24 cellular contexts compared by ENCODE assay signal in genomic region chr1:100261686-100262085, GRCh38. TPM values are rescaled to one million over a fixed set of nuclear protein-coding genes. Genes with fewer than 3 reads are reported as not detected.
DNase-seq lines count a peak whose midpoint lies in the region; ATAC-seq, FAIRE-seq and TF ChIP-seq lines count a peak whose summit lies in the region.
"Had no signal": no experiment of that assay in that cellular context is flagged by ENCODE, and none has a peak within 500 bp of the region (broad histone marks: within the 10 kb centered on the region; RNA-seq: fewer than 3 reads in every experiment).

No MANE protein-coding gene starts in this region.

- H3K36me3 ChIP-seq in HepG2 (replicated peaks in 1 of 2; ENCODE audit: control insufficient read depth in 1 of 2, insufficient read depth in 2 of 2, low read length in 2 of 2) (no peaks in the 10 kb centered on the region), right lobe of liver (no peaks in the 10 kb centered on the region), K562 (ENCODE audit: control insufficient read depth, insufficient read depth, low read length) (peaks cover 8% of the 10 kb centered on the region; the same call in 2 of the 3 replicates), suprapubic skin (no peaks in the 10 kb centered on the region)
- H3K36me3 ChIP-seq: BE2C had no signal

- BruUV-seq in HepG2 (replicated peaks; lab: Mats Ljungman, UMichigan) (no TSS peak), K562 (replicated peaks; lab: Mats Ljungman, UMichigan) (no TSS peak)

- FAIRE-seq in HepG2 (lab: Jason Lieb, UNC): no peak
- FAIRE-seq in K562 (lab: Jason Lieb, UNC): no peak
- FAIRE-seq: GM12878, GM12892, GM18507 had no signal

- TF ChIP-seq CTCF in HepG2 (CRISPR knock-in tag; IDR thresholded peaks at IDR 0.05) (no peak), right lobe of liver (IDR thresholded peaks at IDR 0.05) (no peak), K562 (IDR thresholded peaks at IDR 0.05 in 2 of 3, conservative IDR thresholded peaks at IDR 0.05 in 1 of 3; ENCODE audit: insufficient read depth in 2 of 3, low read depth in 1 of 3, low read length in 3 of 3) (no peak), suprapubic skin (IDR thresholded peaks at IDR 0.05) (no peak)

- in situ Hi-C loops in HepG2 (cut with HindIII; ENCODE audit: extremely low pct_ligation_motif_present, low pct_unique_long_range_greater_than_20kb) (loop anchor here (10.0 kb wide), 1 partner anchor 193 kb away; no protein-coding TSS in a partner anchor), K562 (cut with MboI) (no loop called here)

- H3K9me3 ChIP-seq in HepG2 (ENCODE audit: low read length) (no peaks in the 10 kb centered on the region), right lobe of liver (no peaks in the 10 kb centered on the region), K562 (replicated peaks; ENCODE audit: control insufficient read depth, insufficient read depth, low read depth, low read length) (peaks cover 11% of the 10 kb centered on the region), suprapubic skin (no peaks in the 10 kb centered on the region)
- H3K9me3 ChIP-seq: BE2C had no signal

- POLR2A ChIA-PET in HepG2 (lab: Yijun Ruan, JAX) (no interaction called here), K562 (lab: Yijun Ruan, JAX) (interaction anchor here (0.6 kb wide), 1 partner anchor 8 kb away, joined by 4 read pairs; no protein-coding TSS in a partner anchor)

- H3K9me1 ChIP-seq in K562 (ENCODE audit: control insufficient read depth, insufficient read depth, low read length): no peaks in the 10 kb centered on the region

- no peaks in the 10 kb centered on the region; a peak in 1 of 5 replicates for H3K27me3 ChIP-seq in HepG2 (ENCODE audit: control insufficient read depth in 1 of 2, insufficient read depth in 2 of 2, low read length in 2 of 2)
- no peaks in the 10 kb centered on the region for H3K27me3 ChIP-seq in right lobe of liver
- H3K27me3 ChIP-seq in K562 (ENCODE audit: control insufficient read depth in 2 of 2, insufficient read depth in 2 of 2, low read length in 2 of 2): no peaks in the 10 kb centered on the region; a peak in 1 of 5 replicates
- H3K27me3 ChIP-seq in suprapubic skin: no peaks in the 10 kb centered on the region
- H3K27me3 ChIP-seq: BE2C, BLaER1 had no signal

- DNase-seq in HepG2 (ENCODE audit: low spot score): no peak
- DNase-seq in right lobe of liver: no peak
- DNase-seq in K562 (ENCODE audit: extremely low read depth in 1 of 4, low spot score in 3 of 4): no peak
- DNase-seq in suprapubic skin (ENCODE audit: low spot score in 2 of 2): no peak
- DNase-seq in NCI-H748 treated with DMSO at 0.1 percent for 48 hours (lab: John Stamatoyannopoulos, UW): no peak
- DNase-seq: ACHN; BE2C; C1 segment of cervical spinal cord; CD4-positive, alpha-beta memory T cell; CD4-positive, CD25-positive, alpha-beta regulatory T cell; CD8-positive, alpha-beta memory T cell; COR-L47; DMS 273 treated with DMSO at 0.1 percent for 48 hours; DMS153; DMS53; DMS79; DND-41; EL; GDM1 had no signal

- H3K9ac ChIP-seq in HepG2 (ENCODE audit: insufficient read depth, low read depth, low read length) (no peak overlapping the region), K562 (ENCODE audit: insufficient read depth in 1 of 2, low read depth in 2 of 2, low read length in 2 of 2) (no peak overlapping the region)
- H3K9ac ChIP-seq: BLaER1 had no signal

- no peak overlapping the region for H3K4me3 ChIP-seq in HepG2 (replicated peaks in 1 of 3; ENCODE audit: insufficient read depth in 1 of 3, low read depth in 2 of 3, low read length in 3 of 3)
- H3K4me3 ChIP-seq in right lobe of liver: no peak overlapping the region
- H3K4me3 ChIP-seq in K562: no peak overlapping the region
- H3K4me3 ChIP-seq in suprapubic skin: no peak overlapping the region
- H3K4me3 ChIP-seq: BLaER1, GM12878 had no signal

- no peak overlapping the region for H2AFZ ChIP-seq in HepG2 (ENCODE audit: low read length)
- no peak overlapping the region for H2AFZ ChIP-seq in K562 (ENCODE audit: low read depth, low read length)

- ATAC-seq in HepG2 (no peak), right lobe of liver (no peak), K562 (no peak)
- ATAC-seq: GM12878 had no signal

- H3K4me1 ChIP-seq in HepG2 (ENCODE audit: insufficient read depth, low read length): peaks cover 13% of the 10 kb centered on the region
- no peaks in the 10 kb centered on the region for H3K4me1 ChIP-seq in right lobe of liver
- peaks cover 0 to 6% of the 10 kb centered on the region in 2 experiments; a peak in 2 of 5 replicates for H3K4me1 ChIP-seq in K562 (replicated peaks in 1 of 2; ENCODE audit: control insufficient read depth in 2 of 2, insufficient read depth in 2 of 2, low read length in 2 of 2)
- peaks cover 9% of the 10 kb centered on the region for H3K4me1 ChIP-seq in suprapubic skin
- H3K4me1 ChIP-seq: BE2C had no signal

- no peak for TF ChIP-seq EP300 in HepG2 (IDR thresholded peaks at IDR 0.05; ENCODE audit: low read depth in 2 of 2, low read length in 2 of 2)
- TF ChIP-seq EP300 in HepG2 (CRISPR knock-in tag; IDR thresholded peaks at IDR 0.05; ENCODE audit: borderline replicate concordance): no peak
- no peak for TF ChIP-seq EP300 in K562 (IDR thresholded peaks at IDR 0.05; ENCODE audit: low read length)
- no peak for TF ChIP-seq EP300 in suprapubic skin (IDR thresholded peaks at IDR 0.05)

- H3K27ac ChIP-seq in HepG2 (ENCODE audit: extremely low read length, insufficient read depth, low read length): no peak overlapping the region
- no peak overlapping the region for H3K27ac ChIP-seq in right lobe of liver
- no peak overlapping the region for H3K27ac ChIP-seq in K562 (ENCODE audit: extremely low read depth, low read depth, low read length)
- no peak overlapping the region for H3K27ac ChIP-seq in suprapubic skin
- H3K27ac ChIP-seq: 22Rv1, BLaER1 had no signal

- H4K20me1 ChIP-seq in HepG2 (ENCODE audit: insufficient read depth, low read length): no peaks in the 10 kb centered on the region
- no peaks in the 10 kb centered on the region for H4K20me1 ChIP-seq in K562 (replicated peaks; ENCODE audit: control insufficient read depth, insufficient read depth, low read length)
- H4K20me1 ChIP-seq: BLaER1 had no signal

- intact Hi-C loops in HepG2 (cut with micrococcal nuclease; ENCODE audit: unreplicated experiment): no loop called here
- intact Hi-C loops in right lobe of liver (cut with DNase I): no loop called here
- intact Hi-C loops in K562 (cut with micrococcal nuclease): loop anchor here (10.0 kb wide), 1 partner anchor 217 kb away; no protein-coding TSS in a partner anchor

- TF ChIP-seq RAD21 in HepG2 (CRISPR knock-in tag; IDR thresholded peaks at IDR 0.05): no peak
- TF ChIP-seq RAD21 in K562 (CRISPR knock-in tag; conservative IDR thresholded peaks at IDR 0.05 in 1 of 2, IDR thresholded peaks at IDR 0.05 in 1 of 2): no peak

- CTCF ChIA-PET in HepG2 (lab: Yijun Ruan, JAX; ENCODE audit: low intra/inter-chr PET ratio, low total read pairs) (no interaction called here), K562 (lab: Yijun Ruan, JAX; ENCODE audit: low intra/inter-chr PET ratio) (no interaction called here)

- H3K4me2 ChIP-seq in HepG2 (ENCODE audit: low read depth, low read length) (no peak overlapping the region), K562 (ENCODE audit: insufficient read depth, low read length) (no peak overlapping the region)
- H3K4me2 ChIP-seq: BLaER1 had no signal

- H3K79me2 ChIP-seq in HepG2 (ENCODE audit: insufficient read depth, low read length): peaks cover 8% of the 10 kb centered on the region
- H3K79me2 ChIP-seq in K562 (ENCODE audit: control insufficient read depth, insufficient read depth, low read length): peaks cover 20% of the 10 kb centered on the region

- no peak for TF ChIP-seq POLR2A in HepG2 (IDR thresholded peaks at IDR 0.05; ENCODE audit: insufficient read depth in 1 of 2, low read depth in 2 of 2, low read length in 2 of 2)
- TF ChIP-seq POLR2A in right lobe of liver (IDR thresholded peaks at IDR 0.05): no peak
- no peak for TF ChIP-seq POLR2A in K562 (conservative IDR thresholded peaks at IDR 0.05)
- TF ChIP-seq POLR2A in suprapubic skin (IDR thresholded peaks at IDR 0.05): no peak

RNA-seq across cellular contexts. Expression of gene RTCA, which starts 4.3 kb away (rescaled TPM):
- total RNA-seq in HepG2 (2016; rRNA removed; fragmentation: Illumina TruSeq; extraction: Trizol) (31.0 and 37.7 TPM in 2 replicates), right lobe of liver (10 to 100 TPM; 12.5 to 20.1 (median 14.7) TPM), K562 (2014; rRNA removed) (45.8 and 47.8 TPM in 2 replicates), K562 (2014; rRNA removed; fragmentation: Illumina TruSeq; extraction: Trizol) (40.6 and 48.1 TPM in 2 replicates), K562 (2015; rRNA removed; fragmentation: Illumina TruSeq; extraction: Trizol) (38.5 and 43.3 TPM in 2 replicates), K562 (2021) (43.2 and 44.3 TPM in 2 replicates), suprapubic skin (10 to 100 TPM in 3 of 4 donors, 1 to 10 TPM in 1; 8.4 to 21.6 (median 14.5) TPM)
- total RNA-seq in HepG2 (2016; cell fraction: cytosol; rRNA removed; fragmentation: Illumina TruSeq; extraction: Trizol; ENCODE audit: low read depth): 7.0 and 7.1 TPM in 2 replicates
- total RNA-seq in HepG2 (2016; cell fraction: insoluble cytoplasmic fraction; rRNA removed; fragmentation: Illumina TruSeq; extraction: Trizol): 31.0 and 39.6 TPM in 2 replicates
- 21.0 and 21.2 TPM in 2 replicates for total RNA-seq in HepG2 (2016; cell fraction: membrane; rRNA removed; fragmentation: Illumina TruSeq; extraction: Trizol)
- total RNA-seq in HepG2 (2016; cell fraction: nucleus; rRNA removed; fragmentation: Illumina TruSeq; extraction: Trizol): 25.1 and 25.3 TPM in 2 replicates
- polyA plus RNA-seq in HepG2 (2011; rRNA removed) (19.3 and 22.7 TPM in 2 replicates), K562 (2011; rRNA removed) (46.6 and 57.2 TPM in 2 replicates), K562 (2014; fragmentation: Illumina TruSeq; extraction: Trizol) (33.2 and 37.5 TPM in 2 replicates), K562 (2014; fragmentation: Nextera tagmentation; extraction: Ambion mirVana) (10 to 100 TPM; 11.6 to 13.1 TPM), K562 (2014; rRNA removed) (46.3 and 51.4 TPM in 2 replicates)
- polyA plus RNA-seq in HepG2 (2011; cell fraction: cytosol; rRNA removed): 10.1 and 13.4 TPM in 2 replicates
- polyA plus RNA-seq in HepG2 (2011; cell fraction: nucleus; rRNA removed): 7.0 and 9.6 TPM in 2 replicates
- polyA plus RNA-seq in HepG2 (2012): 21.3 and 28.6 TPM in 2 replicates
- polyA plus RNA-seq in HepG2 (2016; cell fraction: cytosol; fragmentation: Illumina TruSeq; extraction: Trizol; ENCODE audit: low read depth): 11.0 and 11.6 TPM in 2 replicates
- 50.8 and 50.9 TPM in 2 replicates for polyA plus RNA-seq in HepG2 (2016; cell fraction: insoluble cytoplasmic fraction; fragmentation: Illumina TruSeq; extraction: Trizol; ENCODE audit: low read depth)
- polyA plus RNA-seq in HepG2 (2016; cell fraction: membrane; fragmentation: Illumina TruSeq; extraction: Trizol; ENCODE audit: low read depth): 21.7 and 22.9 TPM in 2 replicates
- polyA plus RNA-seq in HepG2 (2016; cell fraction: nucleus; fragmentation: Illumina TruSeq; extraction: Trizol; ENCODE audit: insufficient read depth, low read depth): 30.3 and 32.0 TPM in 2 replicates
- polyA minus RNA-seq in HepG2 (2011; rRNA and poly(A)+ RNA removed; ENCODE audit: low replicate concordance): 8.7 and 11.8 TPM in 2 replicates
- polyA minus RNA-seq in HepG2 (2011; cell fraction: cytosol; rRNA and poly(A)+ RNA removed): 11.2 and 11.9 TPM in 2 replicates
- 31.8 TPM in 2 replicates for polyA minus RNA-seq in HepG2 (2011; cell fraction: nucleus; rRNA and poly(A)+ RNA removed)
- 46.7 and 59.6 TPM in 2 replicates for total RNA-seq in K562 (2011; cell fraction: chromatin; rRNA removed; ENCODE audit: low replicate concordance)
- total RNA-seq in K562 (2011; cell fraction: nucleolus; rRNA removed): 40.4 and 45.0 TPM in 2 replicates
- total RNA-seq in K562 (2011; cell fraction: nucleoplasm; rRNA removed): 42.6 and 56.6 TPM in 2 replicates
- 15.5 and 28.2 TPM in 2 replicates for polyA plus RNA-seq in K562 (2011; cell fraction: cytosol; rRNA removed)
- 27.5 and 31.1 TPM in 2 replicates for polyA plus RNA-seq in K562 (2011; cell fraction: nucleus; rRNA removed)
- polyA plus RNA-seq in K562 (2012): 43.2 and 65.0 TPM in 2 replicates
- polyA minus RNA-seq in K562 (2011; rRNA and poly(A)+ RNA removed): 46.3 and 59.5 TPM in 2 replicates
- polyA minus RNA-seq in K562 (2011; cell fraction: cytosol; rRNA and poly(A)+ RNA removed): 18.6 and 19.3 TPM in 2 replicates
- 37.7 and 58.6 TPM in 2 replicates for polyA minus RNA-seq in K562 (2011; cell fraction: nucleus; rRNA and poly(A)+ RNA removed)

RNA-seq across cellular contexts. Expression of gene DBT, which starts 12.1 kb away (rescaled TPM):
- total RNA-seq in HepG2 (2016; rRNA removed; fragmentation: Illumina TruSeq; extraction: Trizol) (10.2 and 15.8 TPM in 2 replicates), right lobe of liver (10 to 100 TPM in 4 of 6 experiments, 1 to 10 TPM in 2; 5.1 to 32.5 (median 18.2) TPM), K562 (2014; rRNA removed) (3.1 and 3.6 TPM in 2 replicates), K562 (2014; rRNA removed; fragmentation: Illumina TruSeq; extraction: Trizol) (13.5 and 17.5 TPM in 2 replicates), K562 (2015; rRNA removed; fragmentation: Illumina TruSeq; extraction: Trizol) (7.0 and 7.3 TPM in 2 replicates), K562 (2021) (9.1 and 9.5 TPM in 2 replicates), suprapubic skin (10 to 100 TPM in 2 of 4 donors, 1 to 10 TPM in 2; 7.1 to 13.4 (median 10.2) TPM)
- 1.3 and 1.4 TPM in 2 replicates for total RNA-seq in HepG2 (2016; cell fraction: cytosol; rRNA removed; fragmentation: Illumina TruSeq; extraction: Trizol; ENCODE audit: low read depth)
- total RNA-seq in HepG2 (2016; cell fraction: insoluble cytoplasmic fraction; rRNA removed; fragmentation: Illumina TruSeq; extraction: Trizol): 9.3 and 15.0 TPM in 2 replicates
- total RNA-seq in HepG2 (2016; cell fraction: membrane; rRNA removed; fragmentation: Illumina TruSeq; extraction: Trizol): 1.9 and 3.0 TPM in 2 replicates
- 10.4 and 13.2 TPM in 2 replicates for total RNA-seq in HepG2 (2016; cell fraction: nucleus; rRNA removed; fragmentation: Illumina TruSeq; extraction: Trizol)
- polyA plus RNA-seq in HepG2 (2011; rRNA removed) (3.3 and 4.2 TPM in 2 replicates), K562 (2011; rRNA removed) (10.9 and 12.1 TPM in 2 replicates), K562 (2014; fragmentation: Illumina TruSeq; extraction: Trizol) (6.1 and 7.7 TPM in 2 replicates), K562 (2014; fragmentation: Nextera tagmentation; extraction: Ambion mirVana) (1 to 10 TPM; 2.7 to 3.3 TPM), K562 (2014; rRNA removed) (4.1 and 5.0 TPM in 2 replicates)
- polyA plus RNA-seq in HepG2 (2011; cell fraction: cytosol; rRNA removed): 1.3 and 2.1 TPM in 2 replicates
- 1.00 and 1.3 TPM in 2 replicates for polyA plus RNA-seq in HepG2 (2011; cell fraction: nucleus; rRNA removed)
- polyA plus RNA-seq in HepG2 (2012): 5.7 and 8.7 TPM in 2 replicates
- polyA plus RNA-seq in HepG2 (2016; cell fraction: cytosol; fragmentation: Illumina TruSeq; extraction: Trizol; ENCODE audit: low read depth): 0.31 and 0.46 TPM in 2 replicates
- 6.5 and 7.6 TPM in 2 replicates for polyA plus RNA-seq in HepG2 (2016; cell fraction: insoluble cytoplasmic fraction; fragmentation: Illumina TruSeq; extraction: Trizol; ENCODE audit: low read depth)
- polyA plus RNA-seq in HepG2 (2016; cell fraction: membrane; fragmentation: Illumina TruSeq; extraction: Trizol; ENCODE audit: low read depth): 1.00 and 1.1 TPM in 2 replicates
- polyA plus RNA-seq in HepG2 (2016; cell fraction: nucleus; fragmentation: Illumina TruSeq; extraction: Trizol; ENCODE audit: insufficient read depth, low read depth): 5.0 TPM in 2 replicates
- 4.5 and 5.8 TPM in 2 replicates for polyA minus RNA-seq in HepG2 (2011; rRNA and poly(A)+ RNA removed; ENCODE audit: low replicate concordance)
- 2.6 and 2.7 TPM in 2 replicates for polyA minus RNA-seq in HepG2 (2011; cell fraction: cytosol; rRNA and poly(A)+ RNA removed)
- 16.3 and 16.9 TPM in 2 replicates for polyA minus RNA-seq in HepG2 (2011; cell fraction: nucleus; rRNA and poly(A)+ RNA removed)
- 11.9 and 33.4 TPM in 2 replicates for total RNA-seq in K562 (2011; cell fraction: chromatin; rRNA removed; ENCODE audit: low replicate concordance)
- total RNA-seq in K562 (2011; cell fraction: nucleolus; rRNA removed): 5.0 and 6.2 TPM in 2 replicates
- 10.9 and 12.6 TPM in 2 replicates for total RNA-seq in K562 (2011; cell fraction: nucleoplasm; rRNA removed)
- 1.5 and 3.3 TPM in 2 replicates for polyA plus RNA-seq in K562 (2011; cell fraction: cytosol; rRNA removed)
- polyA plus RNA-seq in K562 (2011; cell fraction: nucleus; rRNA removed): 4.2 and 5.2 TPM in 2 replicates
- 4.4 and 8.1 TPM in 2 replicates for polyA plus RNA-seq in K562 (2012)
- 21.3 and 21.7 TPM in 2 replicates for polyA minus RNA-seq in K562 (2011; rRNA and poly(A)+ RNA removed)
- polyA minus RNA-seq in K562 (2011; cell fraction: cytosol; rRNA and poly(A)+ RNA removed): 2.6 and 4.8 TPM in 2 replicates
- 7.1 and 16.7 TPM in 2 replicates for polyA minus RNA-seq in K562 (2011; cell fraction: nucleus; rRNA and poly(A)+ RNA removed)

Comparison
In these comparisons a context has a peak if more than half of its experiments do, and no peak if none do; other contexts are left out.
1. Of the 241 proteins assayed by ChIP-seq in both HepG2 and K562: peak only in HepG2: none; only in K562: MAFG; in both: MAFF and MAFK; in neither: 238.